ENCODE assay signal across 8 cellular contexts in genomic region chr9:127714916-127715442, GRCh38. TPM values are rescaled to one million over a fixed set of nuclear protein-coding genes. Genes with fewer than 3 reads are reported as not detected.
DNase-seq lines count a peak whose midpoint lies in the region; ATAC-seq and TF ChIP-seq lines count a peak whose summit lies in the region.

No MANE protein-coding gene starts in this region.

- 1 to 3% methylated on average over 27 to 45 of the region's 48 CpGs for WGBS in endodermal cell (ENCODE audit: insufficient coverage in 1 of 2, insufficient read length in 1 of 2), 2 experiments

- TF ChIP-seq CTCF in PC-3 (conservative IDR thresholded peaks at IDR 0.05; ENCODE audit: low read depth, low read length), result no peak
- TF ChIP-seq CTCF in endodermal cell (conservative IDR thresholded peaks at IDR 0.05), result no peak

- H3K9me3 Mint-ChIP-seq in activated naive CD4-positive, alpha-beta T cell treated with anti-CD3 and anti-CD28 coated beads, Interleukin-2, amount 10 ng/mL, durations not matched to agents 7 days and 5 days, result no peaks in the 10 kb centered on the region
- H3K9me3 Mint-ChIP-seq in endodermal cell, result no peaks in the 10 kb centered on the region
- no peaks in the 10 kb centered on the region for H3K9me3 Mint-ChIP-seq in naive B cell

- DNase-seq in activated naive CD4-positive, alpha-beta T cell treated with anti-CD3 and anti-CD28 coated beads, Interleukin-2, amount 10 ng/mL, durations not matched to agents 7 days and 5 days, result no peak
- DNase-seq in activated naive CD4-positive, alpha-beta T cell treated with Interleukin-2 at 50 U/mL for 16 hours, result no peak
- DNase-seq in PC-3 (no peak), endodermal cell (peak; percentile 59), naive B cell (no peak), HPDE6-E6E7 (ENCODE audit: extremely low spot score) (no peak)

- intact Hi-C loops in PC-3 (cut with micrococcal nuclease), result no loop called here

- H3K9me3 ChIP-seq in PC-3 (ENCODE audit: low read length), result no peaks in the 10 kb centered on the region
- H3K9me3 ChIP-seq in endodermal cell (ENCODE audit: control insufficient read depth, low read length), result no peaks in the 10 kb centered on the region

- H3K4me3 ChIP-seq in PC-3 (ENCODE audit: low read length) (peak overlapping the region; percentile 97), endodermal cell (ENCODE audit: low read length) (peak overlapping the region; percentile 83)

- H3K9ac ChIP-seq in PC-3 (ENCODE audit: low read length), result peak overlapping the region; percentile 83
- peak overlapping the region; percentile 58 for H3K9ac ChIP-seq in endodermal cell (ENCODE audit: extremely low read depth, low read length, poor library complexity, severe bottlenecking)

- H2AFZ ChIP-seq in PC-3 (ENCODE audit: low read length), result peak overlapping the region; percentile 86

- H3K27me3 ChIP-seq in PC-3 (ENCODE audit: low read length), result no peaks in the 10 kb centered on the region
- H3K27me3 ChIP-seq in endodermal cell (ENCODE audit: control insufficient read depth, insufficient read depth, low read length, poor library complexity, severe bottlenecking), result no peaks in the 10 kb centered on the region

- H3K9me2 ChIP-seq in PC-3 (replicated peaks; ENCODE audit: low read length), result no peaks in the 10 kb centered on the region

- H4K20me1 ChIP-seq in PC-3 (ENCODE audit: low read length), result no peaks in the 10 kb centered on the region

- peak overlapping the region; percentile 98 for H3K4me2 ChIP-seq in PC-3 (ENCODE audit: low read length)

- peak overlapping the region; percentile 100 for H3K4me3 Mint-ChIP-seq in activated naive CD4-positive, alpha-beta T cell treated with anti-CD3 and anti-CD28 coated beads, Interleukin-2, amount 10 ng/mL, durations not matched to agents 7 days and 5 days
- H3K4me3 Mint-ChIP-seq in endodermal cell, result peak overlapping the region; percentile 90
- H3K4me3 Mint-ChIP-seq in naive B cell, result peak overlapping the region; percentile 88 to 100 (median 98)

- H3K36me3 ChIP-seq in PC-3 (ENCODE audit: low read depth, low read length), result no peaks in the 10 kb centered on the region
- no peaks in the 10 kb centered on the region for H3K36me3 ChIP-seq in endodermal cell (ENCODE audit: control insufficient read depth, insufficient read depth, low read length)

- peaks cover 5% of the 10 kb centered on the region; the same call in 1 of the 2 replicates for H3K4me1 ChIP-seq in PC-3 (ENCODE audit: insufficient read depth, low read length)
- no peaks in the 10 kb centered on the region for H3K4me1 ChIP-seq in endodermal cell (ENCODE audit: control insufficient read depth, insufficient read depth, low read length)

- peak overlapping the region; percentile 21; the same call in 1 of the 2 replicates for H3K27ac ChIP-seq in PC-3 (ENCODE audit: low read length)
- no peak overlapping the region for H3K27ac ChIP-seq in endodermal cell (ENCODE audit: low read depth, low read length)

- H3F3A ChIP-seq in PC-3 (ENCODE audit: low read length, unreplicated experiment), result no peaks in the 10 kb centered on the region

- H3K79me2 ChIP-seq in PC-3 (ENCODE audit: low read length), result peaks cover 16% of the 10 kb centered on the region

- ATAC-seq in PC-3 (peak; percentile 52), naive B cell (ENCODE audit: low read depth in 2 of 2) (no peak), GM18520 (IDR thresholded peaks at IDR 0.05; ENCODE audit: unreplicated experiment) (no peak), HG03439 (IDR thresholded peaks at IDR 0.05; ENCODE audit: unreplicated experiment) (no peak)

- H3K27me3 Mint-ChIP-seq in activated naive CD4-positive, alpha-beta T cell treated with anti-CD3 and anti-CD28 coated beads, Interleukin-2, amount 10 ng/mL, durations not matched to agents 7 days and 5 days, result peaks cover 10% of the 10 kb centered on the region
- H3K27me3 Mint-ChIP-seq in endodermal cell (ENCODE audit: insufficient read depth) (peaks cover 2% of the 10 kb centered on the region), naive B cell (no peaks in the 10 kb centered on the region)

- peak overlapping the region; percentile 94 for H3K27ac Mint-ChIP-seq in activated naive CD4-positive, alpha-beta T cell treated with anti-CD3 and anti-CD28 coated beads, Interleukin-2, amount 10 ng/mL, durations not matched to agents 7 days and 5 days
- H3K27ac Mint-ChIP-seq in endodermal cell (peak overlapping the region; percentile 93), naive B cell (peak overlapping the region; percentile 89 to 99 (median 96))

- peaks cover 40% of the 10 kb centered on the region for H3K4me1 Mint-ChIP-seq in activated naive CD4-positive, alpha-beta T cell treated with anti-CD3 and anti-CD28 coated beads, Interleukin-2, amount 10 ng/mL, durations not matched to agents 7 days and 5 days
- H3K4me1 Mint-ChIP-seq in endodermal cell (peaks cover 12% of the 10 kb centered on the region), naive B cell (peaks cover 21 to 37% (median 24%) of the 10 kb centered on the region in 3 donors)

- no TSS peak for BruUV-seq in PC-3 (replicated peaks; lab: Mats Ljungman, UMichigan)

- no peaks in the 10 kb centered on the region for H3K36me3 Mint-ChIP-seq in activated naive CD4-positive, alpha-beta T cell treated with anti-CD3 and anti-CD28 coated beads, Interleukin-2, amount 10 ng/mL, durations not matched to agents 7 days and 5 days
- H3K36me3 Mint-ChIP-seq in endodermal cell (ENCODE audit: low read depth), result no peaks in the 10 kb centered on the region
- no peaks in the 10 kb centered on the region for H3K36me3 Mint-ChIP-seq in naive B cell

- POLR2A ChIA-PET in PC-3 (lab: Charles Lee; ENCODE audit: unreplicated experiment), result no interaction called here

- CTCF ChIA-PET in activated naive CD4-positive, alpha-beta T cell treated with anti-CD3 and anti-CD28 coated beads, Interleukin-2, amount 10 ng/mL, durations not matched to agents 7 days and 5 days (lab: Charles Lee), result interaction anchor here (0.9 to 3.0 kb wide), 2 partner anchors 20 to 126 kb away, joined by 5 to 9 read pairs; partner anchors contain the start of gene TOR2A
- CTCF ChIA-PET in PC-3 (lab: Charles Lee), result interaction anchor here (1.0 to 1.1 kb wide), 2 partner anchors 20 kb away, joined by 3 to 7 read pairs; partner anchors contain the start of gene TOR2A

RNA-seq across cellular contexts. Expression of gene PTRH1, which starts 0.5 kb away (rescaled TPM):
- 38.1 and 45.3 TPM in 2 replicates for total RNA-seq in PC-3 (2014; rRNA removed)
- 10 to 100 TPM; 15.2 to 18.7 TPM for total RNA-seq in endodermal cell
- polyA plus RNA-seq in endodermal cell (2013, experiment 1 of 2), result 8.2 TPM
- 7.1 TPM for polyA plus RNA-seq in endodermal cell (2013, experiment 2 of 2)
- 10 to 100 TPM in 3 of 6 donors, 1 to 10 TPM in 3; 7.0 to 25.2 (median 10.5) TPM for polyA plus RNA-seq in naive B cell (ENCODE audit: low read depth in 6 of 6)

RNA-seq across cellular contexts. Expression of gene TTC16, which starts 0.9 kb away (rescaled TPM):
- total RNA-seq in PC-3 (2014; rRNA removed) (0.04 TPM in 1 of 2 replicates, not detected in the other), endodermal cell (not detected)
- not detected for polyA plus RNA-seq in endodermal cell (2013, experiment 1 of 2)
- not detected for polyA plus RNA-seq in endodermal cell (2013, experiment 2 of 2)
- polyA plus RNA-seq in naive B cell (ENCODE audit: low read depth in 6 of 6), result under 1 TPM in 1 of 6 donors, not detected in 5; 0.66 TPM

RNA-seq across cellular contexts. Expression of gene CFAP157, which starts 8.2 kb away (rescaled TPM):
- total RNA-seq in PC-3 (2014; rRNA removed) (not detected in 2 replicates), endodermal cell (under 1 TPM; 0.20 to 0.44 TPM)
- 0.14 TPM for polyA plus RNA-seq in endodermal cell (2013, experiment 1 of 2)
- polyA plus RNA-seq in endodermal cell (2013, experiment 2 of 2), result 0.21 TPM
- under 1 TPM in 3 of 6 donors, not detected in 3; 0.13 to 0.46 (median 0.40) TPM for polyA plus RNA-seq in naive B cell (ENCODE audit: low read depth in 6 of 6)

RNA-seq across cellular contexts. Expression of gene TOR2A, which starts 20.1 kb away (rescaled TPM):
- total RNA-seq in PC-3 (2014; rRNA removed) (12.2 and 14.1 TPM in 2 replicates), endodermal cell (10 to 100 TPM; 15.7 to 16.7 TPM)
- polyA plus RNA-seq in endodermal cell (2013, experiment 1 of 2), result 19.2 TPM
- polyA plus RNA-seq in endodermal cell (2013, experiment 2 of 2), result 15.7 TPM
- 10 to 100 TPM; 24.9 to 40.0 (median 27.3) TPM for polyA plus RNA-seq in naive B cell (ENCODE audit: low read depth in 6 of 6)
